ENCODE assay signal across 13 cellular contexts in the genomic region with DNA sequence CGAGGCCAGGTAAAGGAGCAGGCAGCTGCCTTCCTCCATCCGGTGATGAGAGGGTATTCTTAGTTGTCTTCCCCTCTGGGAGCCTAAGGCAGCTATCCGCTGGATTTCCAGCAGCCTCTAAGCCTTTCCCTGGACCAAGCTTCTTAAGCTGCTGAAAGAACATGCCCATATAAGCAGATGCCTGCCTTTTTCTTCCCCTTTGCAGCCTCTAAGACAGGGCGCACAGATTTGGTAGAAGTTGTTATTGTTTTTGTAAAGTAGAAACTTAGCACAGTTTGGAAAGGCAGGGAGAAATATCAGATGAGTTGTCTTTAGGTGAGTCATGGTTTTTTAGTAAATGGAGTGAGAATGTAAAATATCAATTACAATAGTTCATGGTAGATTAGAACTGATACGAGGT.
DNase-seq lines count a peak whose midpoint lies in the region; ATAC-seq and TF ChIP-seq lines count a peak whose summit lies in the region.
"Had no signal": no experiment of that assay in that cellular context is flagged by ENCODE, and none has a peak within 500 bp of the region (broad histone marks: within the 10 kb centered on the region; RNA-seq: fewer than 3 reads in every experiment).

No MANE protein-coding gene starts in this region.

- ATAC-seq in GM18858 (IDR thresholded peaks at IDR 0.05; ENCODE audit: unreplicated experiment) (peak; percentile 34), GM21786 (IDR thresholded peaks at IDR 0.05; ENCODE audit: unreplicated experiment) (peak; percentile 42), HG03558 (IDR thresholded peaks at IDR 0.05; ENCODE audit: extremely low read depth, unreplicated experiment) (peak; percentile 22)
- ATAC-seq: activated CD4-positive, CD25-positive, alpha-beta regulatory T cell treated with anti-CD3 and anti-CD28 coated beads, Interleukin-2, amount 50 U/mL, for 24 hours had no signal

- H3K4me1 ChIP-seq in BE2C (peaks cover 12% of the 10 kb centered on the region), spleen (peaks cover 0 to 23% (median 15%) of the 10 kb centered on the region in 6 donors)

- WGBS in spleen, 5 donors, result 65 to 77% (median 72%) methylated on average over 5 of the region's 5 CpGs

- no peak for TF ChIP-seq POLR2A in spleen (IDR thresholded peaks at IDR 0.05)

- H3K4me3 ChIP-seq in BE2C (ENCODE audit: low read depth, low read length), result no peak overlapping the region
- no peak overlapping the region for H3K4me3 ChIP-seq in spleen
- H3K4me3 ChIP-seq: stomach had no signal

- intact Hi-C loops in spleen (cut with DNase I; ENCODE audit: low total_unique reads), result no loop called here

- in situ Hi-C loops in GM13976 (cut with MboI; ENCODE audit: low sequenced_read_pairs, unreplicated experiment), result no loop called here

- H3K9me3 ChIP-seq in BE2C (0 out of 2 replicates have a peak, but pooled peaks cover 1% of the 10 kb centered on the region), spleen (no peaks in the 10 kb centered on the region)
- H3K9me3 ChIP-seq: stomach had no signal

- H3K36me3 ChIP-seq in BE2C (peaks cover 4% of the 10 kb centered on the region; the same call in 1 of the 2 replicates), spleen (peaks cover 0 to 38% (median 0%) of the 10 kb centered on the region in 6 donors)

- peak overlapping the region in 1 of 8 donors; percentile 7 for H3K27ac ChIP-seq in spleen
- H3K27ac ChIP-seq: epithelial cell of prostate had no signal

- no peaks in the 10 kb centered on the region for H3K27me3 ChIP-seq in BE2C
- no peaks in the 10 kb centered on the region for H3K27me3 ChIP-seq in spleen (replicated peaks in 1 of 7)
- H3K27me3 ChIP-seq: stomach had no signal

- DNase-seq in middle frontal gyrus (ENCODE audit: extremely low spot score, low spot score), result peak; percentile 1
- DNase-seq in BE2C, result no peak
- DNase-seq in GM13976 (ENCODE audit: low spot score), result no peak
- no peak for DNase-seq in putamen (ENCODE audit: low spot score)
- DNase-seq in spleen, result no peak
- DNase-seq: NCI-H2171, nucleus accumbens, stomach had no signal

- TF ChIP-seq CTCF in BE2C (IDR thresholded peaks at IDR 0.05; ENCODE audit: low read depth, low read length), result no peak
- TF ChIP-seq CTCF in GM13976 (IDR thresholded peaks at IDR 0.05; ENCODE audit: borderline replicate concordance, control extremely low read depth, extremely low read depth, insufficient read depth, missing control alignments), result no peak
- no peak for TF ChIP-seq CTCF in spleen (IDR thresholded peaks at IDR 0.05 in 8 of 11, conservative IDR thresholded peaks at IDR 0.05 in 3 of 11)
